In genomic region chrX:93673869-93674271, GRCh38 we compare ENCODE assay signal across 1 cellular context.
TF ChIP-seq lines count a peak whose summit lies in the region.

FAM133A (plus strand) TSS chrX:93674206; CDS start chrX:93709420, 35,214 bp downstream.

TF ChIP-seq in WTC11, 78 proteins besides CTCF, POLR2A, EP300 and RAD21 (continued from another document):
- no peak for TF ChIP-seq ZNF425 (CRISPR knock-in tag; conservative IDR thresholded peaks at IDR 0.05)
- no peak for TF ChIP-seq ZNF281 (CRISPR knock-in tag; IDR thresholded peaks at IDR 0.05)
- TF ChIP-seq ZNF219 (CRISPR knock-in tag; IDR thresholded peaks at IDR 0.05; ENCODE audit: borderline replicate concordance), result no peak
- TF ChIP-seq ZNF232 (CRISPR knock-in tag; IDR thresholded peaks at IDR 0.05), result no peak
TF ChIP-seq in WTC11: peak in this region for 0.
